In the genomic region with DNA sequence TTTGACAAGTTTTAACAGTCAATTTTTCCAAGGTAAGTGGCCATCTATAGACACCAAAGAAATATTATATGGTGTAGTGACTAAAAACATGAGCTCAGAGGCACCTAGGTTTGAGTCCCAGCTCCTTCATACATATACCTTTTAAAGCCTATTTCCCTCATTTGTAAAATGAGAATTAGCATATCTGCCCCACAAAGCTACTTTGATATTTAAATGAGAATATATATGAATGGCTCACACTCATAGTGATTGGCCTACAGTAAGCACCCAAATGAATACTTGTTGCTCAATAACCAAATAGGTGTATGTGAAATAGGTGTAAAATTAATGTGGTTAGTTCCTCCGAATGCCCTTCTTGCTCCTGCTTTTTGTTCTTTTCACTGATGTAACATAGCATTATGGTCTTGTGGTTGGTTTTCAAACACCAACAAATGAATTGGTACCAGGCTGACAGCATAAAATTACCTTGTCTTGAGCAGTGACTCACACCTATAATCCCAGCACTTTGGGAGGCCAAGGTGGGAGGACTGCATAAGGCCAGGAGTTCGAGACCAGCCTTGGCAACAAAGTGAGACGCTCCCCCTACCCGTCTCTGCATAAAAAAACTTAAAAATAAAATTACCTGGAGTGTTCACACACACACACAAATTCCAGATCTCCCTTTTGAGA, we compare ENCODE assay signal across 18 cellular contexts. TPM values are rescaled to one million over a fixed set of nuclear protein-coding genes. Genes with fewer than 3 reads are reported as not detected.
DNase-seq lines count a peak whose midpoint lies in the region; ATAC-seq, FAIRE-seq and TF ChIP-seq lines count a peak whose summit lies in the region.
"Had no signal": no experiment of that assay in that cellular context is flagged by ENCODE, and none has a peak within 500 bp of the region (broad histone marks: within the 10 kb centered on the region; RNA-seq: fewer than 3 reads in every experiment).

No MANE protein-coding gene starts in this region.

- TF ChIP-seq CTCF in mammary epithelial cell (conservative IDR thresholded peaks at IDR 0.05 in 1 of 2, IDR thresholded peaks at IDR 0.05 in 1 of 2; ENCODE audit: extremely low read depth in 1 of 2, insufficient read depth in 1 of 2, low read depth in 1 of 2, low read length in 2 of 2): no peak
- TF ChIP-seq CTCF in breast epithelium (IDR thresholded peaks at IDR 0.05): no peak
- no peak for TF ChIP-seq CTCF in bronchial epithelial cell (IDR thresholded peaks at IDR 0.05; ENCODE audit: insufficient read depth, low read length, severe bottlenecking)
- TF ChIP-seq CTCF in upper lobe of left lung (IDR thresholded peaks at IDR 0.05): no peak

- H3K9me3 ChIP-seq in mammary epithelial cell (replicated peaks; ENCODE audit: insufficient read depth, low read length): no peaks in the 10 kb centered on the region
- H3K9me3 ChIP-seq in breast epithelium: no peaks in the 10 kb centered on the region
- no peaks in the 10 kb centered on the region for H3K9me3 ChIP-seq in T-helper 17 cell (ENCODE audit: control insufficient read depth, low read length, poor library complexity, severe bottlenecking)
- H3K9me3 ChIP-seq in upper lobe of left lung: no peaks in the 10 kb centered on the region
- H3K9me3 ChIP-seq: Caco-2, spleen had no signal

- no peaks in the 10 kb centered on the region for H3K9me3 Mint-ChIP-seq in stimulated activated naive CD8-positive, alpha-beta T cell treated with anti-CD3 and anti-CD28 coated beads, Interleukin-15, Interleukin-2, amounts not matched to agents 100 ng/mL and 50 ng/mL, for 24 hours
- H3K9me3 Mint-ChIP-seq: memory B cell, nephron had no signal

- H3K4me1 Mint-ChIP-seq in T-helper 17 cell: peaks cover 46% of the 10 kb centered on the region
- H3K4me1 Mint-ChIP-seq in stimulated activated naive CD8-positive, alpha-beta T cell treated with anti-CD3 and anti-CD28 coated beads, Interleukin-15, Interleukin-2, amounts not matched to agents 100 ng/mL and 50 ng/mL, for 24 hours (ENCODE audit: low read depth): peaks cover 80% of the 10 kb centered on the region

- TF ChIP-seq EP300 in upper lobe of left lung (IDR thresholded peaks at IDR 0.05): no peak

- H3K27ac ChIP-seq in mammary epithelial cell (ENCODE audit: insufficient read depth, low read depth, low read length) (no peak overlapping the region), breast epithelium (no peak overlapping the region), upper lobe of left lung (no peak overlapping the region)

- no peak for ATAC-seq in T-helper 17 cell
- ATAC-seq in upper lobe of left lung (ENCODE audit: low FRiP score in 2 of 2): no peak

- H3K4me1 ChIP-seq in mammary epithelial cell (ENCODE audit: insufficient read depth, low read length) (peaks cover 6% of the 10 kb centered on the region), breast epithelium (no peaks in the 10 kb centered on the region), upper lobe of left lung (peaks cover 5 to 11% (median 6%) of the 10 kb centered on the region in 4 donors)
- H3K4me1 ChIP-seq: Caco-2 had no signal

- no peak overlapping the region for H2AFZ ChIP-seq in mammary epithelial cell (ENCODE audit: low read depth, low read length)

- no TSS peak for BruUV-seq in mammary epithelial cell (replicated peaks; lab: Mats Ljungman, UMichigan)

- peak overlapping the region; percentile 92 for H3K27ac Mint-ChIP-seq in T-helper 17 cell
- H3K27ac Mint-ChIP-seq in stimulated activated naive CD8-positive, alpha-beta T cell treated with anti-CD3 and anti-CD28 coated beads, Interleukin-15, Interleukin-2, amounts not matched to agents 100 ng/mL and 50 ng/mL, for 24 hours: peak overlapping the region; percentile 90
- H3K27ac Mint-ChIP-seq: memory B cell, nephron had no signal

- 89% methylated on average over 4 of the region's 4 CpGs for WGBS in mammary epithelial cell (ENCODE audit: low coverage, missing lambda C conversion rate)
- WGBS in upper lobe of left lung, 2 donors: 87 to 96% methylated on average over 4 of the region's 4 CpGs

- intact Hi-C loops in mammary epithelial cell (cut with micrococcal nuclease): no loop called here
- intact Hi-C loops in breast epithelium (cut with DNase I; ENCODE audit: low total_unique reads): no loop called here

- no peak for FAIRE-seq in bronchial epithelial cell (lab: Jason Lieb, UNC)
- FAIRE-seq: keratinocyte, RCC 7860 had no signal

- H4K20me1 ChIP-seq in mammary epithelial cell (ENCODE audit: insufficient read depth, low read length): no peaks in the 10 kb centered on the region

- H3K4me3 ChIP-seq in mammary epithelial cell (replicated peaks in 1 of 3; ENCODE audit: insufficient read depth in 1 of 3, low read depth in 2 of 3, low read length in 3 of 3) (no peak overlapping the region), breast epithelium (no peak overlapping the region), bronchial epithelial cell (ENCODE audit: low read depth, low read length) (no peak overlapping the region), upper lobe of left lung (no peak overlapping the region)
- H3K4me3 ChIP-seq: spleen had no signal

- peak overlapping the region; percentile 52 for H3K4me3 Mint-ChIP-seq in T-helper 17 cell
- peak overlapping the region; percentile 71 for H3K4me3 Mint-ChIP-seq in stimulated activated naive CD8-positive, alpha-beta T cell treated with anti-CD3 and anti-CD28 coated beads, Interleukin-15, Interleukin-2, amounts not matched to agents 100 ng/mL and 50 ng/mL, for 24 hours
- H3K4me3 Mint-ChIP-seq: memory B cell, nephron had no signal

- no peaks in the 10 kb centered on the region for H3K27me3 Mint-ChIP-seq in T-helper 17 cell
- no peaks in the 10 kb centered on the region for H3K27me3 Mint-ChIP-seq in stimulated activated naive CD8-positive, alpha-beta T cell treated with anti-CD3 and anti-CD28 coated beads, Interleukin-15, Interleukin-2, amounts not matched to agents 100 ng/mL and 50 ng/mL, for 24 hours
- H3K27me3 Mint-ChIP-seq: memory B cell had no signal

- CTCF ChIA-PET in mammary epithelial cell (lab: Charles Lee; ENCODE audit: low non-redundant PET): no interaction called here

- dilution Hi-C loops in mammary epithelial cell (cut with HindIII; ENCODE audit: low sequenced_read_pairs): no loop called here

- in situ Hi-C loops in mammary epithelial cell (cut with MboI; ENCODE audit: low sequenced_read_pairs in 2 of 2): no loop called here

- H3K36me3 Mint-ChIP-seq in T-helper 17 cell (ENCODE audit: low read depth): peaks cover 3% of the 10 kb centered on the region
- H3K36me3 Mint-ChIP-seq in stimulated activated naive CD8-positive, alpha-beta T cell treated with anti-CD3 and anti-CD28 coated beads, Interleukin-15, Interleukin-2, amounts not matched to agents 100 ng/mL and 50 ng/mL, for 24 hours (ENCODE audit: low read depth): peaks cover 42% of the 10 kb centered on the region

- no peak overlapping the region for H3K4me2 ChIP-seq in mammary epithelial cell (ENCODE audit: insufficient read depth, low read depth, low read length)

- TF ChIP-seq POLR2A in breast epithelium (IDR thresholded peaks at IDR 0.05): no peak
- TF ChIP-seq POLR2A in upper lobe of left lung (IDR thresholded peaks at IDR 0.05): no peak

- no peaks in the 10 kb centered on the region for H3K79me2 ChIP-seq in mammary epithelial cell (ENCODE audit: insufficient read depth, low read length)

- peak; percentile 6 for DNase-seq in mammary epithelial cell
- DNase-seq in breast epithelium (ENCODE audit: low spot score in 2 of 2): no peak
- no peak for DNase-seq in T-helper 17 cell
- DNase-seq in bronchial epithelial cell (ENCODE audit: low read depth): peak; percentile 6
- DNase-seq in superior temporal gyrus (ENCODE audit: extremely low spot score): no peak
- DNase-seq in germinal center (ENCODE audit: low spot score): no peak
- DNase-seq in upper lobe of left lung: no peak
- DNase-seq: activated CD8-positive, alpha-beta memory T cell treated with anti-CD3 and anti-CD28 coated beads, Interleukin-2, amount 50 U/mL, for 4 hours; amygdala; Caco-2; NCI-H1436 treated with DMSO at 0.1 percent for 48 hours; NCI-H2227 treated with DMSO at 0.1 percent for 48 hours; spleen had no signal

- H3K9ac ChIP-seq in mammary epithelial cell (ENCODE audit: insufficient read depth, low read length): no peak overlapping the region

- no peaks in the 10 kb centered on the region for H3K27me3 ChIP-seq in mammary epithelial cell (ENCODE audit: insufficient read depth, low read length)
- H3K27me3 ChIP-seq in breast epithelium: no peaks in the 10 kb centered on the region
- no peaks in the 10 kb centered on the region for H3K27me3 ChIP-seq in bronchial epithelial cell (ENCODE audit: control insufficient read depth, insufficient read depth, low read length)
- no peaks in the 10 kb centered on the region for H3K27me3 ChIP-seq in upper lobe of left lung
- H3K27me3 ChIP-seq: spleen had no signal

- H3K36me3 ChIP-seq in mammary epithelial cell (ENCODE audit: insufficient read depth, low read length) (peaks cover 15% of the 10 kb centered on the region), breast epithelium (no peaks in the 10 kb centered on the region), bronchial epithelial cell (ENCODE audit: control insufficient read depth, insufficient read depth, low read length) (peaks cover 1% of the 10 kb centered on the region), upper lobe of left lung (peaks cover 2 to 53% (median 8%) of the 10 kb centered on the region in 4 donors)

RNA-seq across cellular contexts. Expression of a gene that starts 25.3 kb away (rescaled TPM):
- 10 to 100 TPM; 82.2 to 82.3 TPM for total RNA-seq in mammary epithelial cell
- 91.3 TPM for polyA plus RNA-seq in mammary epithelial cell
- 42.8 TPM for polyA minus RNA-seq in mammary epithelial cell
- total RNA-seq in breast epithelium: 10 to 100 TPM; 42.9 to 54.1 (median 43.3) TPM
- total RNA-seq in T-helper 17 cell: 10 to 100 TPM; 19.1 to 24.1 TPM
- 70.3 and 146 TPM in 2 replicates for total RNA-seq in bronchial epithelial cell
- total RNA-seq in upper lobe of left lung: 10 to 100 TPM; 19.2 to 86.6 (median 38.5) TPM

RNA-seq across cellular contexts. Expression of a gene that starts 52.0 kb away (rescaled TPM):
- total RNA-seq in mammary epithelial cell: 10 to 100 TPM; 24.3 to 28.8 TPM
- 16.8 TPM for polyA plus RNA-seq in mammary epithelial cell
- polyA minus RNA-seq in mammary epithelial cell: 24.4 TPM
- total RNA-seq in breast epithelium: 10 to 100 TPM; 16.0 to 46.0 (median 30.8) TPM
- 10 to 100 TPM; 24.8 to 28.3 TPM for total RNA-seq in T-helper 17 cell
- total RNA-seq in bronchial epithelial cell: 15.5 and 23.7 TPM in 2 replicates
- total RNA-seq in upper lobe of left lung: 10 to 100 TPM; 20.2 to 56.6 (median 34.1) TPM

RNA-seq across cellular contexts. Expression of a gene that starts 52.6 kb away (rescaled TPM):
- 10 to 100 TPM; 56.5 to 74.5 TPM for total RNA-seq in mammary epithelial cell
- polyA plus RNA-seq in mammary epithelial cell: 24.1 TPM
- 93.5 TPM for polyA minus RNA-seq in mammary epithelial cell
- 100 to 1,000 TPM in 2 of 3 donors, 10 to 100 TPM in 1; 88.5 to 108 (median 108) TPM for total RNA-seq in breast epithelium
- 100 to 1,000 TPM; 157 to 176 TPM for total RNA-seq in T-helper 17 cell
- total RNA-seq in bronchial epithelial cell: 34.5 and 58.8 TPM in 2 replicates
- total RNA-seq in upper lobe of left lung: 100 to 1,000 TPM in 3 of 6 donors, 10 to 100 TPM in 3; 75.8 to 145 (median 91.2) TPM

Comparison
In these comparisons a context has a peak if more than half of its experiments do, and no peak if none do; other contexts are left out.
1. DNase-seq: peak in mammary epithelial cell (single experiment) and bronchial epithelial cell (single experiment); none in breast epithelium (0 of 2), T-helper 17 cell (0 of 3), superior temporal gyrus (single experiment), germinal center (single experiment) and upper lobe of left lung (0 of 2).